Comparison of ENCODE assay signal across 9 cellular contexts in the genomic region with DNA sequence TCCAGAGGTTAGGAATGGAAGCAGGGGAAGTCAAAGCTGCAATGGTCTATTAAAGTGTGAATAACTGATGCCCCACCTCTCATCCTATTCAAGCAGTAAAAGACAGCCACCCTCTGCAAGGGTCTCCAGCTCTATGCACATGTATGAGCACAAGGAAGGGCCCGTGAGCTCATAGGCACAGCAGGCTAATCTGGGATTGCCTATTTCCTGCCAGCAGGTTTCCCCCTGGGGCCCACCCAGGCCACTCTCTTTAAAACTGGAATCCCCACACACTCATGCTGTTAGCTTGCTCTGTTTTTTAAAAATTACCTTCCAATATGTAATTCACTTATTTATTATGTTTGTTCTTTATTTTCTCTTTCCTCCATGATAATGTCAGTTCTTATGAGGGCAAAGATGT. TPM values are rescaled to one million over a fixed set of nuclear protein-coding genes. Genes with fewer than 3 reads are reported as not detected.
A peak's percentile ranks its signal among the peaks of the same experiment; 100 is the strongest.
DNase-seq lines count a peak whose midpoint lies in the region; ATAC-seq, FAIRE-seq and TF ChIP-seq lines count a peak whose summit lies in the region.
"Had no signal": no experiment of that assay in that cellular context is flagged by ENCODE, and none has a peak within 500 bp of the region (broad histone marks: within the 10 kb centered on the region; RNA-seq: fewer than 3 reads in every experiment).

No MANE protein-coding gene starts in this region.

- H3K4ac ChIP-seq in neuronal stem cell (ENCODE audit: low read length): no peak overlapping the region

- H3K14ac ChIP-seq in neuronal stem cell (ENCODE audit: low read length): peak overlapping the region; percentile 57

- peak; percentile 69 for DNase-seq in D341Med (ENCODE audit: low spot score)
- DNase-seq in NCI-H1436 treated with DMSO at 0.1 percent for 48 hours (lab: John Stamatoyannopoulos, UW): peak; percentile 6
- DNase-seq in dorsolateral prefrontal cortex: no peak
- DNase-seq in neuronal stem cell (ENCODE audit: low spot score): no peak
- DNase-seq in Peyer's patch: no peak
- DNase-seq in foreskin melanocyte: no peak
- DNase-seq in small intestine: no peak
- DNase-seq: activated CD4-positive, alpha-beta T cell treated with anti-CD3 and anti-CD28 coated beads for 36 hours had no signal

- no peak overlapping the region for H2BK15ac ChIP-seq in neuronal stem cell (ENCODE audit: low read length)

- no peak for TF ChIP-seq POLR2A in Peyer's patch (IDR thresholded peaks at IDR 0.05)

- H3K79me1 ChIP-seq in neuronal stem cell (ENCODE audit: low read depth, low read length): no peaks in the 10 kb centered on the region

- H3K9me3 ChIP-seq in neuronal stem cell (replicated peaks in 1 of 2; ENCODE audit: control insufficient read depth in 2 of 2, insufficient read depth in 1 of 2, low read depth in 1 of 2, low read length in 2 of 2): no peaks in the 10 kb centered on the region
- no peaks in the 10 kb centered on the region for H3K9me3 ChIP-seq in Peyer's patch
- no peaks in the 10 kb centered on the region for H3K9me3 ChIP-seq in small intestine (ENCODE audit: control insufficient read depth, low read depth)

- peak overlapping the region; percentile 33 for H3K18ac ChIP-seq in neuronal stem cell (ENCODE audit: low read length)

- TF ChIP-seq CTCF in dorsolateral prefrontal cortex (IDR thresholded peaks at IDR 0.05 in 54 of 56, conservative IDR thresholded peaks at IDR 0.05 in 2 of 56; ENCODE audit: low read depth in 1 of 56, partially characterized antibody in 56 of 56): no peak
- TF ChIP-seq CTCF in Peyer's patch (IDR thresholded peaks at IDR 0.05): no peak

- no peak for ATAC-seq in GM21447 (IDR thresholded peaks at IDR 0.05; ENCODE audit: unreplicated experiment)

- intact Hi-C loops in dorsolateral prefrontal cortex (cut with DNase I): no loop called here

- H2AK5ac ChIP-seq in neuronal stem cell (ENCODE audit: low read depth, low read length): no peak overlapping the region

- peak overlapping the region; percentile 87 for H2AFZ ChIP-seq in neuronal stem cell (ENCODE audit: low read length)

- no peak overlapping the region for H2BK120ac ChIP-seq in neuronal stem cell (ENCODE audit: low read depth, low read length)

- WGBS in neuronal stem cell (ENCODE audit: extremely low coverage in 2 of 2, insufficient read length in 2 of 2, insufficient replicate concordance in 1 of 2), 2 donors: no CpG with 5 or more reads among the region's 1 CpG
- 43 to 63% (median 57%) methylated on average over 1 of the region's 1 CpG for WGBS in small intestine, 3 donors

- no peak overlapping the region for H3K4me2 ChIP-seq in neuronal stem cell (ENCODE audit: insufficient read depth, low read length, poor library complexity, severe bottlenecking)

- H4K8ac ChIP-seq in neuronal stem cell (ENCODE audit: low read depth, low read length): no peak overlapping the region

- H3K27ac ChIP-seq in dorsolateral prefrontal cortex (peak overlapping the region in 51 of 59 donors; percentile 12 to 85 (median 72)), neuronal stem cell (replicated peaks; ENCODE audit: low read length) (no peak overlapping the region), Peyer's patch (peak overlapping the region in 2 of 4 donors; percentile 62 to 65), small intestine (ENCODE audit: low read depth in 1 of 2, low read length in 1 of 2) (no peak overlapping the region)

- H2BK5ac ChIP-seq in neuronal stem cell (ENCODE audit: low read length): no peak overlapping the region

- H3K4me1 ChIP-seq in neuronal stem cell (ENCODE audit: control insufficient read depth in 2 of 2, insufficient read depth in 1 of 2, low read depth in 1 of 2, low read length in 2 of 2) (peaks cover 10 to 16% of the 10 kb centered on the region in 2 donors), Peyer's patch (no peaks in the 10 kb centered on the region), small intestine (ENCODE audit: control insufficient read depth in 2 of 2, insufficient read depth in 1 of 2, low read depth in 1 of 2, low read length in 1 of 2) (peaks cover 0 to 3% of the 10 kb centered on the region in 2 donors)

- FAIRE-seq in small intestine (lab: Jason Lieb, UNC): no peak

- H2BK12ac ChIP-seq in neuronal stem cell (ENCODE audit: low read length): no peak overlapping the region

- no peak overlapping the region for H4K91ac ChIP-seq in neuronal stem cell (ENCODE audit: low read depth, low read length, poor library complexity)

- H3K23ac ChIP-seq in neuronal stem cell (ENCODE audit: low read depth, low read length, poor library complexity): no peak overlapping the region

- H3K36me3 ChIP-seq in neuronal stem cell (replicated peaks in 1 of 2; ENCODE audit: control insufficient read depth in 2 of 2, insufficient read depth in 2 of 2, low read length in 2 of 2): no peaks in the 10 kb centered on the region
- no peaks in the 10 kb centered on the region for H3K36me3 ChIP-seq in Peyer's patch
- no peaks in the 10 kb centered on the region for H3K36me3 ChIP-seq in small intestine (ENCODE audit: control insufficient read depth in 2 of 2, insufficient read depth in 2 of 2, low read length in 2 of 2)

- no peak overlapping the region for H3K9ac ChIP-seq in neuronal stem cell (ENCODE audit: low read depth, low read length, poor library complexity)

- no peaks in the 10 kb centered on the region for H3K27me3 ChIP-seq in dorsolateral prefrontal cortex
- H3K27me3 ChIP-seq in neuronal stem cell (ENCODE audit: control insufficient read depth in 3 of 3, insufficient read depth in 3 of 3, low read depth in 1 of 3, low read length in 3 of 3): no peaks in the 10 kb centered on the region
- no peaks in the 10 kb centered on the region for H3K27me3 ChIP-seq in Peyer's patch
- no peaks in the 10 kb centered on the region for H3K27me3 ChIP-seq in small intestine (ENCODE audit: control insufficient read depth in 2 of 2, insufficient read depth in 2 of 2, low read length in 2 of 2)

- H3K4me3 ChIP-seq in dorsolateral prefrontal cortex: peak overlapping the region in 50 of 59 donors; percentile 32 to 73 (median 56)
- no peak overlapping the region for H3K4me3 ChIP-seq in neuronal stem cell (ENCODE audit: low read length in 2 of 2)
- H3K4me3 ChIP-seq in Peyer's patch: peak overlapping the region in 1 of 4 donors; percentile 55
- no peak overlapping the region for H3K4me3 ChIP-seq in small intestine (ENCODE audit: low read depth in 1 of 2, low read length in 2 of 2)

RNA-seq across cellular contexts. Expression of gene ZNF366, which starts 48.7 kb away (rescaled TPM):
- total RNA-seq in dorsolateral prefrontal cortex (10 to 100 TPM in 1 of 120 experiments, 1 to 10 TPM in 118, under 1 TPM in 1; 0.42 to 10.1 (median 3.9) TPM), Peyer's patch (1 to 10 TPM in 2 of 4 donors, under 1 TPM in 2; 0.70 to 2.5 (median 1.3) TPM)
- not detected for polyA plus RNA-seq in neuronal stem cell (2013, experiment 1 of 2)
- not detected for polyA plus RNA-seq in neuronal stem cell (2013, experiment 2 of 2)
- polyA plus RNA-seq in small intestine: 1 to 10 TPM in 2 of 3 donors, not detected in 1; 1.5 to 2.4 TPM
- total RNA-seq: activated CD4-positive, alpha-beta T cell treated with anti-CD3 and anti-CD28 coated beads for 36 hours had no signal

Comparison
In these comparisons a context has a peak if more than half of its experiments do, and no peak if none do; other contexts are left out.
1. DNase-seq: peak in D341Med (single experiment) and NCI-H1436 treated with DMSO at 0.1 percent for 48 hours (single experiment); none in dorsolateral prefrontal cortex (0 of 10), neuronal stem cell (single experiment), Peyer's patch (0 of 3), foreskin melanocyte (single experiment) and small intestine (single experiment).
2. H3K27ac ChIP-seq: peak in dorsolateral prefrontal cortex (51 of 59); none in neuronal stem cell (single experiment) and small intestine (0 of 2).
3. H3K4me3 ChIP-seq: peak in dorsolateral prefrontal cortex (50 of 59); none in neuronal stem cell (0 of 2) and small intestine (0 of 2).